Comparison of ENCODE assay signal across 9 cellular contexts in the genomic region with DNA sequence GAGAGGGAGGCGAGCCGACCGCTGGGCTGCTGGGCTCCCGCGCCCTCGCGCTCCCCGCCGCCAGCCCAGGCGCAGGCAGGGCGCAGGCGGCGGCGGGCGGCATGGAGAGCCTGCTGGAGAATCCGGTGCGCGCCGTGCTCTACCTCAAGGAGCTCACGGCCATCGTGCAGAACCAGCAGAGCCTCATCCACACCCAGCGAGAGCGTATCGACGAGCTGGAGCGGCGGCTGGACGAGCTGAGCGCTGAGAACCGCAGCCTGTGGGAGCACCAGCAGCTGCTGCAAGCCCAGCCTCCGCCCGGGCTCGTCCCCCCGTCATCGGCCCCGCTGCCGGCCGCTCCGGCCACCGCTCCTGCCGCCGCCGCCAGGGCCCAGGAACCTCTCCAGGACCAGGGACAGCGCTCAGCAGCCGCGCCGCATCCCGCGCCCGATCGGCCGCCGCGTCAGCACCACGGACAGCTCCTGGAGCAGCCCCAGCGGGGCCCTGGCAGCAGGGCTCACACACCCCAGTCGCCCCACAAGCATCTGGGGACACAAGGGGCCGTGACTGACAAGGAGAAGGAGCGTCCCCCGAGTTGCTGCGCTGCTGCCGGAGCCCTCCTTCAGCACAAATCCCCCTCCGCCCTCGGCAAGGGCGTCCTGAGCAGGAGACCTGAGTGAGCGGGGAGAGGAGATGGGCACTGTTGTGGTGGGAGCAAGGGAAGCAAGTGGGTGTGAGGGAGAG. TPM values are rescaled to one million over a fixed set of nuclear protein-coding genes. Genes with fewer than 3 reads are reported as not detected.
A peak's percentile ranks its signal among the peaks of the same experiment; 100 is the strongest.
DNase-seq lines count a peak whose midpoint lies in the region; ATAC-seq, FAIRE-seq and TF ChIP-seq lines count a peak whose summit lies in the region.
"Not testable (repeated sequence)": the region's sequence is repeated elsewhere in the genome, so short reads cannot be mapped to it uniquely, and the experiment has no call there.
"Had no signal": no experiment of that assay in that cellular context is flagged by ENCODE, and none has a peak within 500 bp of the region (broad histone marks: within the 10 kb centered on the region; RNA-seq: fewer than 3 reads in every experiment).

No MANE protein-coding gene starts in this region.

- H3K36me3 ChIP-seq in astrocyte (ENCODE audit: insufficient read depth, low read length); fibroblast of lung (ENCODE audit: control insufficient read depth, insufficient read depth, low read length); pancreas: not testable (repeated sequence)

- not testable (repeated sequence) for FAIRE-seq in astrocyte (lab: Jason Lieb, UNC); pancreas (lab: Jason Lieb, UNC)
- FAIRE-seq in urothelium cell line (lab: Jason Lieb, UNC): peak; percentile 95

- not testable (repeated sequence) for H3K9me3 ChIP-seq in T-helper 17 cell (ENCODE audit: control insufficient read depth, low read length, poor library complexity, severe bottlenecking); astrocyte (ENCODE audit: insufficient read depth, low read depth, low read length); fibroblast of lung (ENCODE audit: control insufficient read depth, insufficient read depth, low read depth, low read length); pancreas

- H3K4me2 ChIP-seq in astrocyte (ENCODE audit: low read length): peak overlapping the region; percentile 80
- not testable (repeated sequence) for H3K4me2 ChIP-seq in fibroblast of lung (ENCODE audit: extremely low read depth, insufficient read depth, low read length)

- intact Hi-C loops in pancreas (cut with DNase I): not testable (repeated sequence)

- H3K4me1 ChIP-seq in astrocyte (ENCODE audit: insufficient read depth, low read length); fibroblast of lung (ENCODE audit: control insufficient read depth, extremely low read depth, insufficient read depth, low read length); pancreas: not testable (repeated sequence)

- not testable (repeated sequence) for H3K27ac ChIP-seq in astrocyte (ENCODE audit: low read depth, low read length); fibroblast of lung (ENCODE audit: insufficient read depth, low read length); pancreas

- H3K27me3 Mint-ChIP-seq in T-helper 17 cell (peaks cover 27% of the 10 kb centered on the region), astrocyte (ENCODE audit: low read depth, unreplicated experiment) (peaks cover 43% of the 10 kb centered on the region)

- H2AFZ ChIP-seq in astrocyte (ENCODE audit: low read depth, low read length): peak overlapping the region; percentile 73
- not testable (repeated sequence) for H2AFZ ChIP-seq in fibroblast of lung (ENCODE audit: low read length)

- ATAC-seq in GM18907 (IDR thresholded peaks at IDR 0.05; ENCODE audit: unreplicated experiment) (peak; percentile 43), HG03097 (IDR thresholded peaks at IDR 0.05; ENCODE audit: low FRiP score, unreplicated experiment) (peak; percentile 88), T-helper 17 cell (peak; percentile 94), pancreas (peak; percentile 95 to 100 (median 98))

- not testable (repeated sequence) for H3K9ac ChIP-seq in astrocyte (ENCODE audit: low read length); fibroblast of lung (ENCODE audit: insufficient read depth, low read length)

- H3K27me3 ChIP-seq in astrocyte (ENCODE audit: insufficient read depth, low read length); fibroblast of lung (ENCODE audit: control insufficient read depth, insufficient read depth, low read length): not testable (repeated sequence)
- peaks cover 0 to 12% (median 0%) of the 10 kb centered on the region in 4 donors for H3K27me3 ChIP-seq in pancreas

- not testable (repeated sequence) for DNase-seq in T-helper 17 cell; urothelium cell line (ENCODE audit: low spot score)
- peak; percentile 45 for DNase-seq in astrocyte (ENCODE audit: low read depth)
- DNase-seq in fibroblast of lung (ENCODE audit: low read depth in 2 of 2): peak; percentile 28 to 63
- DNase-seq in kidney tubule cell (ENCODE audit: low spot score): peak; percentile 26
- peak; percentile 37 to 91 (median 64) for DNase-seq in pancreas

- H3K4me1 Mint-ChIP-seq in T-helper 17 cell; astrocyte (ENCODE audit: low read depth, unreplicated experiment): not testable (repeated sequence)

- 4 to 6% methylated on average over 23 to 51 of the region's 66 CpGs for WGBS in pancreas, 2 donors

- not testable (repeated sequence) for H4K20me1 ChIP-seq in astrocyte (ENCODE audit: insufficient read depth, low read length); fibroblast of lung (ENCODE audit: control insufficient read depth, extremely low read depth, insufficient read depth, low read length)

- not testable (repeated sequence) for TF ChIP-seq CTCF in astrocyte (IDR thresholded peaks at IDR 0.05; ENCODE audit: insufficient read depth, low read depth, low read length); fibroblast of lung (conservative IDR thresholded peaks at IDR 0.05 in 1 of 2, IDR thresholded peaks at IDR 0.05 in 1 of 2; ENCODE audit: low read depth in 1 of 2, low read length in 2 of 2); pancreas (IDR thresholded peaks at IDR 0.05)

- not testable (repeated sequence) for H3K79me2 ChIP-seq in astrocyte (ENCODE audit: insufficient read depth, low read length); fibroblast of lung (ENCODE audit: control insufficient read depth, insufficient read depth, low read length)

- H3K4me3 ChIP-seq in astrocyte (ENCODE audit: insufficient read depth, low read depth, low read length): not testable (repeated sequence)
- peak overlapping the region in 2 of 4 experiments; percentile 12 to 44 for H3K4me3 ChIP-seq in fibroblast of lung (replicated peaks in 1 of 4; ENCODE audit: control extremely low read depth in 1 of 4, insufficient read depth in 1 of 4, low read depth in 3 of 4, low read length in 4 of 4)
- peak overlapping the region in 1 of 4 donors; percentile 25 for H3K4me3 ChIP-seq in pancreas

- H3K36me3 Mint-ChIP-seq in T-helper 17 cell (ENCODE audit: low read depth); astrocyte (ENCODE audit: low read depth, unreplicated experiment): not testable (repeated sequence)

- H3K4me3 Mint-ChIP-seq in T-helper 17 cell; astrocyte (ENCODE audit: unreplicated experiment): not testable (repeated sequence)

- not testable (repeated sequence) for H3K9me3 Mint-ChIP-seq in astrocyte (ENCODE audit: unreplicated experiment)

- H3K27ac Mint-ChIP-seq in T-helper 17 cell; astrocyte (ENCODE audit: unreplicated experiment): not testable (repeated sequence)

RNA-seq across cellular contexts. Expression of gene IQSEC3, which starts 0.4 kb away (rescaled TPM):
- total RNA-seq in T-helper 17 cell: under 1 TPM; 0.29 to 0.60 TPM
- 0.34 and 0.46 TPM in 2 replicates for total RNA-seq in astrocyte
- total RNA-seq in fibroblast of lung: 0.77 and 1.3 TPM in 2 replicates
- polyA plus RNA-seq in fibroblast of lung: 0.14 TPM in 2 replicates
- 0.61 and 0.63 TPM in 2 replicates for polyA plus RNA-seq in fibroblast of lung (2012)
- 0.04 and 0.35 TPM in 2 replicates for polyA minus RNA-seq in fibroblast of lung (ENCODE audit: low replicate concordance)
- total RNA-seq in pancreas: 1 to 10 TPM in 3 of 6 donors, under 1 TPM in 3; 0.16 to 1.6 (median 0.99) TPM
- polyA plus RNA-seq in pancreas: 10 to 100 TPM in 1 of 2 donors, 1 to 10 TPM in 1; 1.9 to 10.1 TPM
- total RNA-seq: PC-9 had no signal

Comparison
In these comparisons a context has a peak if more than half of its experiments do, and no peak if none do; other contexts are left out.
1. ATAC-seq: peak in every context shown above with its lines; median percentile 98 in pancreas; 94 in T-helper 17 cell; 88 in HG03097; 43 in GM18907.